In the genomic region with DNA sequence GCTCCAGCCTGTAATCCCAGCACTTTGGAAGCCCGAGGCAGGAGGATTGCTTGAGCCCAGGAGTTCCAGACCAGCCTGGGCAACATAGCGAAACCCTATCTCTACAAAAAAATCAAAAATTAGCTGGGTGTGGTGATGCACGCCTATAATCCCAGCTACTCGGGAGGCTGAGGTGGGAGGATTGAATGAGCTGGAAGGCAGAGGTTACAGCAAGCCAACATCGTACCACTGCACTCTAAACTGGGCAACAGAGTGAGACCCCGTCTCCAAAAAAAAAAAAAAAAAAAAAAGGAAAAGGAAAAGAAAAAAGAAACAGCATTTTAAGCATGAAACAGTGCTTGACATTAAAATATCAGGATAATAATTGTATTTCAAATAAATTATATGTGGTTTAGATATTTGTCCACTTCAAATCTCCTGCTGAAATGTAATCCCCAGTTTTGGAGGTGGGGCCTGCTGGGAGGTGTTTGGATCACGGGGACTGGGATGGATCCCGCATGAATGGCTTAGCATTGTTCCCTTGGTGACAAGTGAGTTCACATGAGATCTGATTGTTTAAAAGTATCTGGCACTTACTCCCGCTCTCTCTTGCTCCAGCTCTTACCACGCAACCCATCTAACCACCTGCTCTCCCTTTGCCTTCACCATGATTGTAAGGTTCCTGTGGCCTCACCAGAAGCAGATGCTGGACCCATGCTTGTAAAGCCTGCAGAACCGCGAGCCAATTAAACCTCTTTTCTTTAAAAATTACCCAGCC, we compare ENCODE assay signal across 14 cellular contexts.
"Had no signal": no experiment of that assay in that cellular context is flagged by ENCODE, and none has a peak within 500 bp of the region (broad histone marks: within the 10 kb centered on the region; RNA-seq: fewer than 3 reads in every experiment).

No MANE protein-coding gene starts in this region.

- ATAC-seq: effector memory CD8-positive, alpha-beta T cell; heart right ventricle; left lung had no signal

- H3K4me1 ChIP-seq: left lung, vagina had no signal

- H3K27ac Mint-ChIP-seq: activated naive CD4-positive, alpha-beta T cell treated with anti-CD3 and anti-CD28 coated beads for 36 hours; activated T-helper 2 cell treated with anti-CD3 and anti-CD28 coated beads, Interferon-gamma antibody, Interleukin-2, Interleukin-4, amounts not matched to agents 10 μg/mL and 5 μg/mL and 100 μg/mL, durations not matched to agents 14 hours and 24 hours and 36 hours; dendritic cell treated with granulocyte-macrophage colony-stimulating factor and Interleukin-4, amounts not matched to agents 40 ng/mL and 50 ng/mL, for 4 days; memory B cell had no signal

- H3K27me3 Mint-ChIP-seq: dendritic cell treated with granulocyte-macrophage colony-stimulating factor and Interleukin-4, amounts not matched to agents 40 ng/mL and 50 ng/mL, for 4 days; effector memory CD8-positive, alpha-beta T cell; memory B cell had no signal

- H3K4me3 Mint-ChIP-seq: activated naive CD4-positive, alpha-beta T cell treated with anti-CD3 and anti-CD28 coated beads for 36 hours; dendritic cell treated with granulocyte-macrophage colony-stimulating factor and Interleukin-4, amounts not matched to agents 40 ng/mL and 50 ng/mL, for 4 days; effector memory CD8-positive, alpha-beta T cell; memory B cell had no signal

- H3K27ac ChIP-seq: heart right ventricle, left lung, ovary, tibial nerve, vagina had no signal

- H3K9me3 Mint-ChIP-seq: activated naive CD4-positive, alpha-beta T cell treated with anti-CD3 and anti-CD28 coated beads for 36 hours; activated T-helper 2 cell treated with anti-CD3 and anti-CD28 coated beads, Interferon-gamma antibody, Interleukin-2, Interleukin-4, amounts not matched to agents 10 μg/mL and 5 μg/mL and 100 μg/mL, durations not matched to agents 14 hours and 24 hours and 36 hours; dendritic cell treated with granulocyte-macrophage colony-stimulating factor and Interleukin-4, amounts not matched to agents 40 ng/mL and 50 ng/mL, for 4 days; effector memory CD8-positive, alpha-beta T cell had no signal

- H3K27me3 ChIP-seq: heart right ventricle, left lung, ovary, tibial nerve, vagina had no signal

- H3K4me3 ChIP-seq: heart right ventricle, left lung, ovary, tibial nerve, vagina had no signal

- H3K9me3 ChIP-seq: heart right ventricle, left lung, ovary, tibial nerve, vagina had no signal

- DNase-seq: activated CD4-positive, CD25-positive, alpha-beta regulatory T cell treated with anti-CD3 and anti-CD28 coated beads, Interleukin-2, amount 50 U/mL, for 72 hours; activated naive CD4-positive, alpha-beta T cell treated with anti-CD3 and anti-CD28 coated beads for 36 hours; activated T-cell treated with anti-CD3 and anti-CD28 coated beads for 4 hours; effector memory CD8-positive, alpha-beta T cell; heart right ventricle; left lung; ovary; stimulated activated CD4-positive, alpha-beta T cell treated with anti-CD3 and anti-CD28 coated beads, Interleukin-2, amount 100 ng/mL, for 24 hours; T-helper 9 cell had no signal

- H3K36me3 ChIP-seq: heart right ventricle, left lung, ovary, tibial nerve, vagina had no signal
